14 cellular contexts compared by ENCODE assay signal in genomic region chr16:26335236-26335809, GRCh38.
DNase-seq lines count a peak whose midpoint lies in the region; TF ChIP-seq lines count a peak whose summit lies in the region.
"Had no signal": no experiment of that assay in that cellular context is flagged by ENCODE, and none has a peak within 500 bp of the region (broad histone marks: within the 10 kb centered on the region; RNA-seq: fewer than 3 reads in every experiment).

No MANE protein-coding gene starts in this region.

- H3K9ac ChIP-seq in BLaER1 treated with 17β-estradiol and CSF1 and Interleukin-3, amounts not matched to agents 10 nM and 100 nM: peak overlapping the region in 6 of 11 experiments; percentile 6 to 70 (median 48); a peak in 7 of 22 replicates
- H3K9ac ChIP-seq in MM.1S (ENCODE audit: low read length) (no peak overlapping the region), SK-N-MC (ENCODE audit: insufficient read length) (peak overlapping the region; percentile 7), neural cell (ENCODE audit: low read length) (peak overlapping the region; percentile 38)

- peaks cover 12 to 56% (median 45%) of the 10 kb centered on the region in 10 experiments; a peak in 19 of 20 replicates for H3K4me1 ChIP-seq in BLaER1 treated with 17β-estradiol and CSF1 and Interleukin-3, amounts not matched to agents 10 nM and 100 nM
- no peaks in the 10 kb centered on the region for H3K4me1 ChIP-seq in MM.1S (ENCODE audit: low read length)
- H3K4me1 ChIP-seq: Caco-2 had no signal

- H3K9me3 ChIP-seq in BLaER1 treated with 17β-estradiol and CSF1 and Interleukin-3, amounts not matched to agents 10 nM and 100 nM (replicated peaks in 1 of 11): no peaks in the 10 kb centered on the region
- H3K9me3 ChIP-seq in MM.1S (replicated peaks; ENCODE audit: insufficient read depth, low read length) (no peaks in the 10 kb centered on the region), SK-N-MC (ENCODE audit: low read depth, low read length) (no peaks in the 10 kb centered on the region), neural cell (ENCODE audit: low read length) (no peaks in the 10 kb centered on the region)
- H3K9me3 ChIP-seq: Caco-2 had no signal

- no peak for TF ChIP-seq RAD21 in neural cell (conservative IDR thresholded peaks at IDR 0.05)

- TF ChIP-seq CTCF in MM.1S (IDR thresholded peaks at IDR 0.05; ENCODE audit: low read length): no peak
- TF ChIP-seq CTCF in neural cell (IDR thresholded peaks at IDR 0.05; ENCODE audit: poor library complexity, severe bottlenecking): no peak
- no peak for TF ChIP-seq CTCF in osteocyte (IDR thresholded peaks at IDR 0.05)

- H2AFZ ChIP-seq in MM.1S (ENCODE audit: low read length) (peak overlapping the region; percentile 18; the same call in 1 of the 2 replicates), neural cell (ENCODE audit: low read depth, low read length) (no peak overlapping the region)
- H2AFZ ChIP-seq: GM23338 had no signal

- peak overlapping the region in 9 of 11 experiments; percentile 63 to 95 (median 87); a peak in 18 of 22 replicates for H3K4me2 ChIP-seq in BLaER1 treated with 17β-estradiol and CSF1 and Interleukin-3, amounts not matched to agents 10 nM and 100 nM
- peak overlapping the region; percentile 27 for H3K4me2 ChIP-seq in MM.1S (ENCODE audit: low read depth, low read length)
- no peak overlapping the region for H3K4me2 ChIP-seq in neural cell (ENCODE audit: low read length)
- H3K4me2 ChIP-seq: GM23338 had no signal

- H3K27ac Mint-ChIP-seq in osteocyte (ENCODE audit: unreplicated experiment): no peak overlapping the region
- H3K27ac Mint-ChIP-seq: B cell; CD4-positive, alpha-beta T cell; GM23338 had no signal

- H3K27ac ChIP-seq in BLaER1 treated with 17β-estradiol and CSF1 and Interleukin-3, amounts not matched to agents 10 nM and 100 nM: peak overlapping the region in 7 of 11 experiments; percentile 52 to 93 (median 85); a peak in 14 of 22 replicates
- H3K27ac ChIP-seq in MM.1S (ENCODE audit: low read length) (no peak overlapping the region), SK-N-MC (peak overlapping the region; percentile 95), neural cell (ENCODE audit: low read length) (peak overlapping the region; percentile 83)

- no peaks in the 10 kb centered on the region for H3K36me3 ChIP-seq in BLaER1 treated with 17β-estradiol and CSF1 and Interleukin-3, amounts not matched to agents 10 nM and 100 nM
- H3K36me3 ChIP-seq in MM.1S (replicated peaks; ENCODE audit: insufficient read depth, low read length) (no peaks in the 10 kb centered on the region), SK-N-MC (ENCODE audit: insufficient read depth, low read length) (no peaks in the 10 kb centered on the region), neural cell (ENCODE audit: insufficient read depth, low read length) (no peaks in the 10 kb centered on the region)

- no peak overlapping the region for H3K4me3 ChIP-seq in BLaER1 treated with 17β-estradiol and CSF1 and Interleukin-3, amounts not matched to agents 10 nM and 100 nM
- H3K4me3 ChIP-seq in MM.1S (ENCODE audit: low read length) (peak overlapping the region; percentile 11; the same call in 1 of the 2 replicates), SK-N-MC (peak overlapping the region; percentile 59), neural cell (ENCODE audit: low read length) (no peak overlapping the region)
- H3K4me3 ChIP-seq: GM23338 had no signal

- DNase-seq in MM.1S (peak; percentile 14), SK-N-MC (ENCODE audit: low read depth, low spot score) (peak; percentile 28), osteocyte (ENCODE audit: extremely low spot score, unreplicated experiment) (no peak)
- DNase-seq in stimulated activated naive CD4-positive, alpha-beta T cell (lab: John Stamatoyannopoulos, UW): no peak
- DNase-seq in stimulated activated CD4-positive, alpha-beta T cell treated with anti-CD3 and anti-CD28 coated beads, Interleukin-15, amount 100 ng/mL, for 24 hours: no peak
- DNase-seq: C1 segment of cervical spinal cord; Caco-2; CD4-positive, alpha-beta T cell; HCEC 1CT; IMR-90 had no signal

- no peaks in the 10 kb centered on the region for H3K79me2 ChIP-seq in MM.1S (ENCODE audit: low read length)
- no peaks in the 10 kb centered on the region for H3K79me2 ChIP-seq in neural cell (replicated peaks; ENCODE audit: insufficient read depth, low read length)

- H3F3A ChIP-seq in MM.1S (ENCODE audit: insufficient read depth, low read length) (no peaks in the 10 kb centered on the region), neural cell (ENCODE audit: insufficient read depth, low read length, poor library complexity, severe bottlenecking) (peaks cover 22% of the 10 kb centered on the region)

- no peaks in the 10 kb centered on the region for H3K36me3 Mint-ChIP-seq in osteocyte (ENCODE audit: unreplicated experiment)

- no peaks in the 10 kb centered on the region for H3K27me3 Mint-ChIP-seq in osteocyte (ENCODE audit: unreplicated experiment)
- H3K27me3 Mint-ChIP-seq: CD4-positive, alpha-beta T cell had no signal

- H3K9me2 ChIP-seq in MM.1S (replicated peaks; ENCODE audit: insufficient read depth, low read length) (no peaks in the 10 kb centered on the region), neural cell (ENCODE audit: insufficient read depth, low read length) (no peaks in the 10 kb centered on the region)

- H3K4me3 Mint-ChIP-seq in osteocyte (ENCODE audit: unreplicated experiment): no peak overlapping the region
- H3K4me3 Mint-ChIP-seq: B cell; CD4-positive, alpha-beta T cell; GM23338 had no signal

- H3K4me1 Mint-ChIP-seq in osteocyte (ENCODE audit: unreplicated experiment): no peaks in the 10 kb centered on the region
- H3K4me1 Mint-ChIP-seq: B cell, GM23338 had no signal

- peaks cover 0 to 4% (median 0%) of the 10 kb centered on the region in 11 experiments; a peak in 1 of 22 replicates for H4K20me1 ChIP-seq in BLaER1 treated with 17β-estradiol and CSF1 and Interleukin-3, amounts not matched to agents 10 nM and 100 nM
- H4K20me1 ChIP-seq in MM.1S (ENCODE audit: insufficient read depth, low read length) (no peaks in the 10 kb centered on the region), neural cell (ENCODE audit: insufficient read depth) (no peaks in the 10 kb centered on the region)

- TF ChIP-seq EP300 in neural cell (conservative IDR thresholded peaks at IDR 0.05; ENCODE audit: poor library complexity, severe bottlenecking): no peak

- peaks cover 0 to 14% (median 0%) of the 10 kb centered on the region in 11 experiments; a peak in 2 of 22 replicates for H3K27me3 ChIP-seq in BLaER1 treated with 17β-estradiol and CSF1 and Interleukin-3, amounts not matched to agents 10 nM and 100 nM
- H3K27me3 ChIP-seq in MM.1S (replicated peaks; ENCODE audit: insufficient read depth, low read length) (no peaks in the 10 kb centered on the region), neural cell (ENCODE audit: insufficient read depth, low read depth, low read length) (no peaks in the 10 kb centered on the region)

- H3K9me3 Mint-ChIP-seq in osteocyte (ENCODE audit: unreplicated experiment): peaks cover 12% of the 10 kb centered on the region
- H3K9me3 Mint-ChIP-seq: CD4-positive, alpha-beta T cell had no signal

TF ChIP-seq in neural cell, 6 proteins besides CTCF, POLR2A, EP300 and RAD21:
- no peak for TF ChIP-seq POLR2AphosphoS5 (IDR thresholded peaks at IDR 0.05)
- TF ChIP-seq TAF1 (IDR thresholded peaks at IDR 0.05; ENCODE audit: low read depth): no peak
- no peak for TF ChIP-seq MXI1 (conservative IDR thresholded peaks at IDR 0.05; ENCODE audit: poor library complexity, severe bottlenecking)
- TF ChIP-seq EZH2 (IDR thresholded peaks at IDR 0.05; ENCODE audit: borderline replicate concordance, insufficient read depth, low read length, poor library complexity, severe bottlenecking): no peak
- no peak for TF ChIP-seq SMC3 (conservative IDR thresholded peaks at IDR 0.05; ENCODE audit: poor library complexity)
- TF ChIP-seq, protein P1, sequence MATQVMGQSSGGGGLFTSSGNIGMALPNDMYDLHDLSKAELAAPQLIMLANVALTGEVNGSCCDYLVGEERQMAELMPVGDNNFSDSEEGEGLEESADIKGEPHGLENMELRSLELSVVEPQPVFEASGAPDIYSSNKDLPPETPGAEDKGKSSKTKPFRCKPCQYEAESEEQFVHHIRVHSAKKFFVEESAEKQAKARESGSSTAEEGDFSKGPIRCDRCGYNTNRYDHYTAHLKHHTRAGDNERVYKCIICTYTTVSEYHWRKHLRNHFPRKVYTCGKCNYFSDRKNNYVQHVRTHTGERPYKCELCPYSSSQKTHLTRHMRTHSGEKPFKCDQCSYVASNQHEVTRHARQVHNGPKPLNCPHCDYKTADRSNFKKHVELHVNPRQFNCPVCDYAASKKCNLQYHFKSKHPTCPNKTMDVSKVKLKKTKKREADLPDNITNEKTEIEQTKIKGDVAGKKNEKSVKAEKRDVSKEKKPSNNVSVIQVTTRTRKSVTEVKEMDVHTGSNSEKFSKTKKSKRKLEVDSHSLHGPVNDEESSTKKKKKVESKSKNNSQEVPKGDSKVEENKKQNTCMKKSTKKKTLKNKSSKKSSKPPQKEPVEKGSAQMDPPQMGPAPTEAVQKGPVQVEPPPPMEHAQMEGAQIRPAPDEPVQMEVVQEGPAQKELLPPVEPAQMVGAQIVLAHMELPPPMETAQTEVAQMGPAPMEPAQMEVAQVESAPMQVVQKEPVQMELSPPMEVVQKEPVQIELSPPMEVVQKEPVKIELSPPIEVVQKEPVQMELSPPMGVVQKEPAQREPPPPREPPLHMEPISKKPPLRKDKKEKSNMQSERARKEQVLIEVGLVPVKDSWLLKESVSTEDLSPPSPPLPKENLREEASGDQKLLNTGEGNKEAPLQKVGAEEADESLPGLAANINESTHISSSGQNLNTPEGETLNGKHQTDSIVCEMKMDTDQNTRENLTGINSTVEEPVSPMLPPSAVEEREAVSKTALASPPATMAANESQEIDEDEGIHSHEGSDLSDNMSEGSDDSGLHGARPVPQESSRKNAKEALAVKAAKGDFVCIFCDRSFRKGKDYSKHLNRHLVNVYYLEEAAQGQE (IDR thresholded peaks at IDR 0.05; ENCODE audit: borderline replicate concordance): no peak

Comparison
In these comparisons a context has a peak if more than half of its experiments do, and no peak if none do; other contexts are left out.
1. H3K4me3 ChIP-seq: peak in MM.1S (single experiment) and SK-N-MC (single experiment); none in BLaER1 treated with 17β-estradiol and CSF1 and Interleukin-3, amounts not matched to agents 10 nM and 100 nM (0 of 10) and neural cell (single experiment).
2. DNase-seq: peak in MM.1S (single experiment) and SK-N-MC (single experiment); none in stimulated activated naive CD4-positive, alpha-beta T cell (0 of 6), stimulated activated CD4-positive, alpha-beta T cell treated with anti-CD3 and anti-CD28 coated beads, Interleukin-15, amount 100 ng/mL, for 24 hours (single experiment) and osteocyte (single experiment).